Comparison of ENCODE assay signal across 9 cellular contexts in the genomic region with DNA sequence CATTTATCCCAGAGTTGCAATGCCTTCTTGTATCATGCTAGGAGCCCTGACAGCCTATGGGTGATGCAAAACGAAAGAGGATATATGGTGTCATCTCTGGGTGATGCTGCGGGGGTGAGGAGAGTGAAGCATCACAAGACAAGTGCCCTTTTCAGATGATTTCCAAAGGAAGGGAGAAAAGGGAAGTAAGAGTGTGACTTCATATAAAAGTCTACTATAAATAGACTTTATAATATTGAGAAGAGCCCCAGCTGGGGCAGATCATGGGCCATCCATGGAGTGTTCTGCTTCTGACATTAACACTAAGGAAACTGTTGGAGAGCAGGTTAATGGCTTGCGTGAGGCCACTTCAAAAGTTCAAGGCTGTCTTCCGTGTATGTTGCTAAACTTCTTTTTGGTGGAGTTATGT. TPM values are rescaled to one million over a fixed set of nuclear protein-coding genes. Genes with fewer than 3 reads are reported as not detected.
DNase-seq lines count a peak whose midpoint lies in the region; ATAC-seq, FAIRE-seq and TF ChIP-seq lines count a peak whose summit lies in the region.
"Had no signal": no experiment of that assay in that cellular context is flagged by ENCODE, and none has a peak within 500 bp of the region (broad histone marks: within the 10 kb centered on the region; RNA-seq: fewer than 3 reads in every experiment).

No MANE protein-coding gene starts in this region.

- FAIRE-seq in kidney (lab: Jason Lieb, UNC) = no peak

- H3K9ac ChIP-seq in SU-DHL-6 (ENCODE audit: low read length) (no peak overlapping the region), kidney (ENCODE audit: low read length in 2 of 2) (no peak overlapping the region)

- no peaks in the 10 kb centered on the region for H3K27me3 Mint-ChIP-seq in activated CD8-positive, alpha-beta memory T cell treated with anti-CD3 and anti-CD28 coated beads, Interleukin-2, amount 10 ng/mL, durations not matched to agents 7 days and 5 days

- CTCF ChIA-PET in activated CD8-positive, alpha-beta memory T cell treated with anti-CD3 and anti-CD28 coated beads, Interleukin-2, amount 10 ng/mL, durations not matched to agents 7 days and 5 days (lab: Charles Lee) = no interaction called here

- H3K36me3 ChIP-seq in SU-DHL-6 (ENCODE audit: low read length) (peaks cover 47% of the 10 kb centered on the region), kidney (ENCODE audit: control insufficient read depth in 1 of 2, insufficient read depth in 2 of 2, low read length in 2 of 2) (no peaks in the 10 kb centered on the region)

- H3K4me3 ChIP-seq in SU-DHL-6 (ENCODE audit: insufficient read depth, low read length, poor library complexity, severe bottlenecking) (no peak overlapping the region), kidney (ENCODE audit: low read length in 2 of 2) (no peak overlapping the region)
- H3K4me3 ChIP-seq: skin epidermis had no signal

- H2AFZ ChIP-seq in SU-DHL-6 (ENCODE audit: low read depth, low read length, severe bottlenecking) = no peak overlapping the region

- H3K36me3 Mint-ChIP-seq in activated CD8-positive, alpha-beta memory T cell treated with anti-CD3 and anti-CD28 coated beads, Interleukin-2, amount 10 ng/mL, durations not matched to agents 7 days and 5 days = peaks cover 26% of the 10 kb centered on the region

- H3K9me3 ChIP-seq in SU-DHL-6 (ENCODE audit: insufficient read depth, low read length) (no peaks in the 10 kb centered on the region), kidney (ENCODE audit: control insufficient read depth in 1 of 2, low read length in 2 of 2) (no peaks in the 10 kb centered on the region)

- intact Hi-C loops in kidney (cut with DNase I) = no loop called here

- peaks cover 22% of the 10 kb centered on the region; the same call in 1 of the 2 replicates for H3F3A ChIP-seq in SU-DHL-6 (ENCODE audit: insufficient read depth)

- H3K4me1 Mint-ChIP-seq in activated CD8-positive, alpha-beta memory T cell treated with anti-CD3 and anti-CD28 coated beads, Interleukin-2, amount 10 ng/mL, durations not matched to agents 7 days and 5 days = peaks cover 31% of the 10 kb centered on the region

- peaks cover 93% of the 10 kb centered on the region for H3K79me2 ChIP-seq in SU-DHL-6 (ENCODE audit: insufficient read depth, low read length)

- no peak for TF ChIP-seq CTCF in SU-DHL-6 (IDR thresholded peaks at IDR 0.05; ENCODE audit: insufficient read depth, low read length, poor library complexity, severe bottlenecking)
- TF ChIP-seq CTCF in kidney (IDR thresholded peaks at IDR 0.05; ENCODE audit: borderline replicate concordance, extremely low read depth, insufficient read depth) = no peak

- H3K9me3 Mint-ChIP-seq in activated CD8-positive, alpha-beta memory T cell treated with anti-CD3 and anti-CD28 coated beads, Interleukin-2, amount 10 ng/mL, durations not matched to agents 7 days and 5 days (ENCODE audit: low read depth) = no peaks in the 10 kb centered on the region

- H3K4me2 ChIP-seq in SU-DHL-6 (ENCODE audit: low read depth, low read length, poor library complexity, severe bottlenecking) = peak overlapping the region; percentile 68

- H3K4me3 Mint-ChIP-seq in activated CD8-positive, alpha-beta memory T cell treated with anti-CD3 and anti-CD28 coated beads, Interleukin-2, amount 10 ng/mL, durations not matched to agents 7 days and 5 days = no peak overlapping the region

- peak; percentile 63 for DNase-seq in activated CD8-positive, alpha-beta memory T cell treated with anti-CD3 and anti-CD28 coated beads, Interleukin-2, amount 10 ng/mL, durations not matched to agents 7 days and 5 days
- DNase-seq in activated CD8-positive, alpha-beta memory T cell treated with anti-CD3 and anti-CD28 coated beads, Interleukin-2, amount 50 U/mL, for 4 hours = no peak
- DNase-seq in stimulated activated CD4-positive, alpha-beta T cell treated with anti-CD3 and anti-CD28 coated beads, Interleukin-1b, Interleukin-23, amount 100 ng/mL, for 48 hours = peak; percentile 59
- no peak for DNase-seq in left lobe of liver (ENCODE audit: low spot score)
- no peak for DNase-seq in DMS53 treated with DMSO at 0.1 percent for 48 hours (lab: John Stamatoyannopoulos, UW; ENCODE audit: unreplicated experiment)
- no peak for DNase-seq in kidney

- H3K4me1 ChIP-seq in kidney (ENCODE audit: control insufficient read depth in 1 of 2, insufficient read depth in 1 of 2, low read depth in 1 of 2, low read length in 2 of 2) = peaks cover 0 to 17% of the 10 kb centered on the region in 2 donors

- no peaks in the 10 kb centered on the region for H3K9me2 ChIP-seq in SU-DHL-6 (replicated peaks; ENCODE audit: insufficient read depth, low read length)

- H4K20me1 ChIP-seq in SU-DHL-6 (ENCODE audit: low read depth, low read length) = peaks cover 20% of the 10 kb centered on the region

- H3K27me3 ChIP-seq in SU-DHL-6 (ENCODE audit: low read length) = no peaks in the 10 kb centered on the region

- H3K27ac ChIP-seq in SU-DHL-6 (ENCODE audit: low read depth, low read length) (peak overlapping the region; percentile 30), kidney (ENCODE audit: low read depth in 2 of 2, low read length in 2 of 2) (no peak overlapping the region)

- peak; percentile 43 for ATAC-seq in activated CD8-positive, alpha-beta memory T cell treated with anti-CD3 and anti-CD28 coated beads, Interleukin-2, amount 10 ng/mL, durations not matched to agents 7 days and 5 days
- ATAC-seq in HG02973 (IDR thresholded peaks at IDR 0.05; ENCODE audit: unreplicated experiment) (peak; percentile 66), left lobe of liver (no peak)

- H3K27ac Mint-ChIP-seq in activated CD8-positive, alpha-beta memory T cell treated with anti-CD3 and anti-CD28 coated beads, Interleukin-2, amount 10 ng/mL, durations not matched to agents 7 days and 5 days = peak overlapping the region; percentile 6

RNA-seq across cellular contexts. Expression of gene CD83, which starts 4.4 kb away (rescaled TPM):
- total RNA-seq in activated CD8-positive, alpha-beta memory T cell treated with anti-CD3 and anti-CD28 coated beads, Interleukin-2, amount 10 ng/mL, durations not matched to agents 7 days and 5 days = 10 to 100 TPM in 1 of 2 experiments, 1 to 10 TPM in 1; 6.0 to 29.6 TPM
- total RNA-seq in left lobe of liver (0.38 TPM), kidney (4.0 TPM)
- polyA plus RNA-seq in kidney (ENCODE audit: insufficient read depth, low read depth, low replicate concordance) = 15.4 TPM

Comparison
In these comparisons a context has a peak if more than half of its experiments do, and no peak if none do; other contexts are left out.
1. DNase-seq: peak in activated CD8-positive, alpha-beta memory T cell treated with anti-CD3 and anti-CD28 coated beads, Interleukin-2, amount 10 ng/mL, durations not matched to agents 7 days and 5 days (single experiment) and stimulated activated CD4-positive, alpha-beta T cell treated with anti-CD3 and anti-CD28 coated beads, Interleukin-1b, Interleukin-23, amount 100 ng/mL, for 48 hours (single experiment); none in activated CD8-positive, alpha-beta memory T cell treated with anti-CD3 and anti-CD28 coated beads, Interleukin-2, amount 50 U/mL, for 4 hours (single experiment), left lobe of liver (single experiment), DMS53 treated with DMSO at 0.1 percent for 48 hours (single experiment) and kidney (single experiment).